8 cellular contexts compared by ENCODE assay signal in genomic region chr15:53197426-53197839, GRCh38.
DNase-seq lines count a peak whose midpoint lies in the region; ATAC-seq and TF ChIP-seq lines count a peak whose summit lies in the region.

No MANE protein-coding gene starts in this region.

- peak; percentile 69 for TF ChIP-seq CTCF in AG09309 (IDR thresholded peaks at IDR 0.05; ENCODE audit: control insufficient read depth, insufficient read depth, low read depth, low read length, missing control alignments)

- DNase-seq in AG09309 (ENCODE audit: low read depth) (peak; percentile 1), NCI-H510A (lab: John Stamatoyannopoulos, UW) (peak; percentile 7), germinal center (ENCODE audit: low spot score) (peak; percentile 50), posterior cingulate gyrus (peak; percentile 35 to 95 (median 70)), mesenteric fat pad (ENCODE audit: low spot score) (no peak)
- peak; percentile 13 for DNase-seq in activated CD8-positive, alpha-beta memory T cell treated with anti-CD3 and anti-CD28 coated beads, Interleukin-2, amount 50 U/mL, for 4 hours

- H3K4me3 ChIP-seq in AG09309 (ENCODE audit: control insufficient read depth, low read depth, low read length), result no peak overlapping the region

- intact Hi-C loops in posterior cingulate gyrus (cut with DNase I), result loop anchor here (2.0 kb wide), 1 partner anchor 417 kb away; no protein-coding TSS in a partner anchor

- ATAC-seq in GM18511 (IDR thresholded peaks at IDR 0.05; ENCODE audit: unreplicated experiment) (peak; percentile 87), HG03342 (IDR thresholded peaks at IDR 0.05; ENCODE audit: unreplicated experiment) (peak; percentile 94)
